ENCODE assay signal across 1 cellular context in genomic region chr2:66574701-66575624, GRCh38.
TF ChIP-seq lines count a peak whose summit lies in the region.

No MANE protein-coding gene starts in this region.

TF ChIP-seq in K562, 482 proteins besides CTCF, POLR2A, EP300 and RAD21 (continued from another document and continues in another):
- TF ChIP-seq, protein P1, sequence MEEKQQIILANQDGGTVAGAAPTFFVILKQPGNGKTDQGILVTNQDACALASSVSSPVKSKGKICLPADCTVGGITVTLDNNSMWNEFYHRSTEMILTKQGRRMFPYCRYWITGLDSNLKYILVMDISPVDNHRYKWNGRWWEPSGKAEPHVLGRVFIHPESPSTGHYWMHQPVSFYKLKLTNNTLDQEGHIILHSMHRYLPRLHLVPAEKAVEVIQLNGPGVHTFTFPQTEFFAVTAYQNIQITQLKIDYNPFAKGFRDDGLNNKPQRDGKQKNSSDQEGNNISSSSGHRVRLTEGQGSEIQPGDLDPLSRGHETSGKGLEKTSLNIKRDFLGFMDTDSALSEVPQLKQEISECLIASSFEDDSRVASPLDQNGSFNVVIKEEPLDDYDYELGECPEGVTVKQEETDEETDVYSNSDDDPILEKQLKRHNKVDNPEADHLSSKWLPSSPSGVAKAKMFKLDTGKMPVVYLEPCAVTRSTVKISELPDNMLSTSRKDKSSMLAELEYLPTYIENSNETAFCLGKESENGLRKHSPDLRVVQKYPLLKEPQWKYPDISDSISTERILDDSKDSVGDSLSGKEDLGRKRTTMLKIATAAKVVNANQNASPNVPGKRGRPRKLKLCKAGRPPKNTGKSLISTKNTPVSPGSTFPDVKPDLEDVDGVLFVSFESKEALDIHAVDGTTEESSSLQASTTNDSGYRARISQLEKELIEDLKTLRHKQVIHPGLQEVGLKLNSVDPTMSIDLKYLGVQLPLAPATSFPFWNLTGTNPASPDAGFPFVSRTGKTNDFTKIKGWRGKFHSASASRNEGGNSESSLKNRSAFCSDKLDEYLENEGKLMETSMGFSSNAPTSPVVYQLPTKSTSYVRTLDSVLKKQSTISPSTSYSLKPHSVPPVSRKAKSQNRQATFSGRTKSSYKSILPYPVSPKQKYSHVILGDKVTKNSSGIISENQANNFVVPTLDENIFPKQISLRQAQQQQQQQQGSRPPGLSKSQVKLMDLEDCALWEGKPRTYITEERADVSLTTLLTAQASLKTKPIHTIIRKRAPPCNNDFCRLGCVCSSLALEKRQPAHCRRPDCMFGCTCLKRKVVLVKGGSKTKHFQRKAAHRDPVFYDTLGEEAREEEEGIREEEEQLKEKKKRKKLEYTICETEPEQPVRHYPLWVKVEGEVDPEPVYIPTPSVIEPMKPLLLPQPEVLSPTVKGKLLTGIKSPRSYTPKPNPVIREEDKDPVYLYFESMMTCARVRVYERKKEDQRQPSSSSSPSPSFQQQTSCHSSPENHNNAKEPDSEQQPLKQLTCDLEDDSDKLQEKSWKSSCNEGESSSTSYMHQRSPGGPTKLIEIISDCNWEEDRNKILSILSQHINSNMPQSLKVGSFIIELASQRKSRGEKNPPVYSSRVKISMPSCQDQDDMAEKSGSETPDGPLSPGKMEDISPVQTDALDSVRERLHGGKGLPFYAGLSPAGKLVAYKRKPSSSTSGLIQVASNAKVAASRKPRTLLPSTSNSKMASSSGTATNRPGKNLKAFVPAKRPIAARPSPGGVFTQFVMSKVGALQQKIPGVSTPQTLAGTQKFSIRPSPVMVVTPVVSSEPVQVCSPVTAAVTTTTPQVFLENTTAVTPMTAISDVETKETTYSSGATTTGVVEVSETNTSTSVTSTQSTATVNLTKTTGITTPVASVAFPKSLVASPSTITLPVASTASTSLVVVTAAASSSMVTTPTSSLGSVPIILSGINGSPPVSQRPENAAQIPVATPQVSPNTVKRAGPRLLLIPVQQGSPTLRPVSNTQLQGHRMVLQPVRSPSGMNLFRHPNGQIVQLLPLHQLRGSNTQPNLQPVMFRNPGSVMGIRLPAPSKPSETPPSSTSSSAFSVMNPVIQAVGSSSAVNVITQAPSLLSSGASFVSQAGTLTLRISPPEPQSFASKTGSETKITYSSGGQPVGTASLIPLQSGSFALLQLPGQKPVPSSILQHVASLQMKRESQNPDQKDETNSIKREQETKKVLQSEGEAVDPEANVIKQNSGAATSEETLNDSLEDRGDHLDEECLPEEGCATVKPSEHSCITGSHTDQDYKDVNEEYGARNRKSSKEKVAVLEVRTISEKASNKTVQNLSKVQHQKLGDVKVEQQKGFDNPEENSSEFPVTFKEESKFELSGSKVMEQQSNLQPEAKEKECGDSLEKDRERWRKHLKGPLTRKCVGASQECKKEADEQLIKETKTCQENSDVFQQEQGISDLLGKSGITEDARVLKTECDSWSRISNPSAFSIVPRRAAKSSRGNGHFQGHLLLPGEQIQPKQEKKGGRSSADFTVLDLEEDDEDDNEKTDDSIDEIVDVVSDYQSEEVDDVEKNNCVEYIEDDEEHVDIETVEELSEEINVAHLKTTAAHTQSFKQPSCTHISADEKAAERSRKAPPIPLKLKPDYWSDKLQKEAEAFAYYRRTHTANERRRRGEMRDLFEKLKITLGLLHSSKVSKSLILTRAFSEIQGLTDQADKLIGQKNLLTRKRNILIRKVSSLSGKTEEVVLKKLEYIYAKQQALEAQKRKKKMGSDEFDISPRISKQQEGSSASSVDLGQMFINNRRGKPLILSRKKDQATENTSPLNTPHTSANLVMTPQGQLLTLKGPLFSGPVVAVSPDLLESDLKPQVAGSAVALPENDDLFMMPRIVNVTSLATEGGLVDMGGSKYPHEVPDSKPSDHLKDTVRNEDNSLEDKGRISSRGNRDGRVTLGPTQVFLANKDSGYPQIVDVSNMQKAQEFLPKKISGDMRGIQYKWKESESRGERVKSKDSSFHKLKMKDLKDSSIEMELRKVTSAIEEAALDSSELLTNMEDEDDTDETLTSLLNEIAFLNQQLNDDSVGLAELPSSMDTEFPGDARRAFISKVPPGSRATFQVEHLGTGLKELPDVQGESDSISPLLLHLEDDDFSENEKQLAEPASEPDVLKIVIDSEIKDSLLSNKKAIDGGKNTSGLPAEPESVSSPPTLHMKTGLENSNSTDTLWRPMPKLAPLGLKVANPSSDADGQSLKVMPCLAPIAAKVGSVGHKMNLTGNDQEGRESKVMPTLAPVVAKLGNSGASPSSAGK (IDR thresholded peaks at IDR 0.05): peak; percentile 49; the same call in 1 of the 2 replicates
- TF ChIP-seq, protein P2, sequence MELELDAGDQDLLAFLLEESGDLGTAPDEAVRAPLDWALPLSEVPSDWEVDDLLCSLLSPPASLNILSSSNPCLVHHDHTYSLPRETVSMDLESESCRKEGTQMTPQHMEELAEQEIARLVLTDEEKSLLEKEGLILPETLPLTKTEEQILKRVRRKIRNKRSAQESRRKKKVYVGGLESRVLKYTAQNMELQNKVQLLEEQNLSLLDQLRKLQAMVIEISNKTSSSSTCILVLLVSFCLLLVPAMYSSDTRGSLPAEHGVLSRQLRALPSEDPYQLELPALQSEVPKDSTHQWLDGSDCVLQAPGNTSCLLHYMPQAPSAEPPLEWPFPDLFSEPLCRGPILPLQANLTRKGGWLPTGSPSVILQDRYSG (tag; conservative IDR thresholded peaks at IDR 0.05; ENCODE audit: low read depth): no peak
- TF ChIP-seq ZNF384 (IDR thresholded peaks at IDR 0.05; ENCODE audit: low read depth, low read length): 0 out of 2 replicates have a peak, but pooled peaks have one; percentile 56
- TF ChIP-seq TRIM24 (IDR thresholded peaks at IDR 0.05): 0 out of 4 replicates have a peak, but pooled peaks of 1 of the 2 experiments have one; percentile 33
- no peak for TF ChIP-seq ZNF57 (CRISPR knock-in tag; IDR thresholded peaks at IDR 0.05)
- no peak for TF ChIP-seq CBFA2T3 (IDR thresholded peaks at IDR 0.05)
- no peak for TF ChIP-seq SMAD4 (CRISPR knock-in tag; conservative IDR thresholded peaks at IDR 0.05)
- no peak for TF ChIP-seq SMARCC2 (IDR thresholded peaks at IDR 0.05; ENCODE audit: low read depth)
- TF ChIP-seq NCOA1 (IDR thresholded peaks at IDR 0.05; ENCODE audit: low read depth): peak; percentile 42; the same call in 1 of the 2 replicates
- no peak for TF ChIP-seq NR4A1 (CRISPR knock-in tag; IDR thresholded peaks at IDR 0.05)
- no peak for TF ChIP-seq NR4A1 (tag; IDR thresholded peaks at IDR 0.05)
- TF ChIP-seq CTBP1 (IDR thresholded peaks at IDR 0.05; ENCODE audit: borderline replicate concordance): 0 out of 2 replicates have a peak, but pooled peaks have one; percentile 28
- TF ChIP-seq KDM1A (IDR thresholded peaks at IDR 0.05): no peak
- TF ChIP-seq SOX6 (IDR thresholded peaks at IDR 0.05): no peak
- TF ChIP-seq TEAD2 (tag; IDR thresholded peaks at IDR 0.05): no peak
- peak; percentile 72 for TF ChIP-seq EGR1 (conservative IDR thresholded peaks at IDR 0.05)
- TF ChIP-seq RREB1 (CRISPR knock-in tag; IDR thresholded peaks at IDR 0.05): no peak
- peak; percentile 24 for TF ChIP-seq E2F8 (IDR thresholded peaks at IDR 0.05; ENCODE audit: low read depth, partially characterized antibody)
- TF ChIP-seq ZBTB5 (IDR thresholded peaks at IDR 0.05): no peak
- peak; percentile 38; the same call in 1 of the 2 replicates for TF ChIP-seq RB1 (IDR thresholded peaks at IDR 0.05; ENCODE audit: low read depth)
- no peak for TF ChIP-seq NR2C1 (IDR thresholded peaks at IDR 0.05)
- TF ChIP-seq NR2C1 (tag; IDR thresholded peaks at IDR 0.05): no peak
- no peak for TF ChIP-seq ZNF140 (CRISPR knock-in tag; IDR thresholded peaks at IDR 0.05)
- TF ChIP-seq HMBOX1 (IDR thresholded peaks at IDR 0.05): no peak
- no peak for TF ChIP-seq ADNP (tag; IDR thresholded peaks at IDR 0.05)
- no peak for TF ChIP-seq ZBTB17 (CRISPR knock-in tag; IDR thresholded peaks at IDR 0.05)
- TF ChIP-seq GABPB1 (CRISPR knock-in tag; IDR thresholded peaks at IDR 0.05): no peak
- no peak for TF ChIP-seq ZNF134 (CRISPR knock-in tag; conservative IDR thresholded peaks at IDR 0.05)
- no peak for TF ChIP-seq SAP30 (IDR thresholded peaks at IDR 0.05; ENCODE audit: borderline replicate concordance, insufficient read depth, low read depth, low read length, poor library complexity, severe bottlenecking)
- TF ChIP-seq SNRNP70 (optimal IDR thresholded peaks at IDR 0.05; ENCODE audit: low read depth, low read length): no peak
- TF ChIP-seq NFIC (IDR thresholded peaks at IDR 0.05): peak; percentile 54
- 0 out of 2 replicates have a peak, but pooled peaks have one; percentile 35 for TF ChIP-seq CXXC5 (CRISPR knock-in tag; IDR thresholded peaks at IDR 0.05)
- TF ChIP-seq ZNF79 (CRISPR knock-in tag; IDR thresholded peaks at IDR 0.05; ENCODE audit: low read depth): no peak
- no peak for TF ChIP-seq SREBF2 (CRISPR knock-in tag; IDR thresholded peaks at IDR 0.05)
- TF ChIP-seq FOXK2 (conservative IDR thresholded peaks at IDR 0.05 in 1 of 2, IDR thresholded peaks at IDR 0.05 in 1 of 2; ENCODE audit: low read depth in 2 of 2): peak in 1 of 2 experiments; percentile 29; a peak in 2 of 4 replicates
- no peak for TF ChIP-seq ZNF146 (CRISPR knock-in tag; IDR thresholded peaks at IDR 0.05; ENCODE audit: unreplicated experiment)
- no peak for TF ChIP-seq LCOR (CRISPR knock-in tag; IDR thresholded peaks at IDR 0.05)
